In genomic region chr1:37556712-37557196, GRCh38 we compare ENCODE assay signal across 8 cellular contexts. TPM values are rescaled to one million over a fixed set of nuclear protein-coding genes. Genes with fewer than 3 reads are reported as not detected.
DNase-seq lines count a peak whose midpoint lies in the region; ATAC-seq and TF ChIP-seq lines count a peak whose summit lies in the region.

DNALI1 (plus strand) TSS chr1:37556940; CDS start chr1:37556995, 55 bp downstream.

- H3K27ac ChIP-seq in HEK293 (ENCODE audit: extremely low read depth, low read depth, low read length) (no peak within 1 kb of the TSS), duodenal mucosa (ENCODE audit: low read depth, low read length) (peak within 1 kb of the TSS; percentile 14), layer of hippocampus (ENCODE audit: low read depth, low read length) (peak within 1 kb of the TSS; percentile 5)

- peak within 1 kb of the TSS; percentile 36 to 63 for H3K9ac ChIP-seq in duodenal mucosa (ENCODE audit: low read depth in 1 of 2, low read length in 2 of 2)

- peaks cover 0 to 18% of the 10 kb centered on the region in 2 experiments; a peak in 2 of 3 replicates for H3K36me3 ChIP-seq in HEK293 (ENCODE audit: control insufficient read depth in 2 of 2, insufficient read depth in 1 of 2, low read length in 2 of 2)
- H3K36me3 ChIP-seq in duodenal mucosa (ENCODE audit: control insufficient read depth in 1 of 2, insufficient read depth in 2 of 2, low read length in 2 of 2): peaks cover 0 to 4% of the 10 kb centered on the region in 2 donors

- POLR2A ChIA-PET in HEK293 (lab: Yijun Ruan, JAX): interaction anchor here (0.6 to 0.8 kb wide), 2 partner anchors 39 to 407 kb away, joined by 3 to 7 read pairs; partner anchors contain the start of gene GNL2

- H3K27me3 ChIP-seq in duodenal mucosa (ENCODE audit: control insufficient read depth in 1 of 2, insufficient read depth in 2 of 2, low read length in 2 of 2) (no peaks in the 10 kb centered on the region), layer of hippocampus (ENCODE audit: control insufficient read depth, insufficient read depth, low read length) (no peaks in the 10 kb centered on the region)

- CTCF ChIA-PET in HEK293 (lab: Yijun Ruan, JAX): interaction anchor here (0.6 to 1.3 kb wide), 2 partner anchors 41 to 126 kb away, joined by 3 to 5 read pairs; no protein-coding TSS in a partner anchor

- H3K4me3 ChIP-seq in HEK293 (ENCODE audit: low read depth, low read length): peak within 1 kb of the TSS; percentile 2
- peak within 1 kb of the TSS; percentile 62 to 65 for H3K4me3 ChIP-seq in duodenal mucosa (ENCODE audit: low read depth in 1 of 2, low read length in 2 of 2)

- H3K4me1 ChIP-seq in HEK293 (ENCODE audit: control insufficient read depth, insufficient read depth, low read length) (peaks cover 4% of the 10 kb centered on the region; the same call in 1 of the 2 replicates), duodenal mucosa (ENCODE audit: control insufficient read depth in 1 of 2, insufficient read depth in 2 of 2, low read length in 2 of 2) (peaks cover 20 to 22% of the 10 kb centered on the region in 2 donors)

- H3K9me3 ChIP-seq in HEK293 (ENCODE audit: control insufficient read depth, insufficient read depth, low read depth, low read length) (no peaks in the 10 kb centered on the region), duodenal mucosa (ENCODE audit: control insufficient read depth in 1 of 2, low read length in 2 of 2) (no peaks in the 10 kb centered on the region)

- no peak for ATAC-seq in HG03521 (IDR thresholded peaks at IDR 0.05; ENCODE audit: unreplicated experiment)

- peak; percentile 94 for DNase-seq in AG20443 (ENCODE audit: low spot score)
- DNase-seq in RPMI7951 (ENCODE audit: low read depth): peak; percentile 86
- peak; percentile 5 to 28 for DNase-seq in stimulated activated CD8-positive, alpha-beta memory T cell treated with anti-CD3 and anti-CD28 coated beads, Interleukin-2, amount 100 ng/mL, for 48 hours (ENCODE audit: low read depth in 2 of 2)
- no peak for DNase-seq in stimulated activated CD4-positive, alpha-beta T cell treated with anti-CD3 and anti-CD28 coated beads, Interleukin-4, amount 100 ng/mL, for 1 hour

- TF ChIP-seq CTCF in HEK293 (tag by site-specific recombination; IDR thresholded peaks at IDR 0.05): no peak

TF ChIP-seq in HEK293, 187 proteins besides CTCF, POLR2A, EP300 and RAD21:
- peak; percentile 94 for TF ChIP-seq ZFHX2 (tag by site-specific recombination; conservative IDR thresholded peaks at IDR 0.05)
- TF ChIP-seq SCRT1 (tag by site-specific recombination; IDR thresholded peaks at IDR 0.05; ENCODE audit: borderline replicate concordance): no peak
- TF ChIP-seq EGR2 (tag by site-specific recombination; IDR thresholded peaks at IDR 0.05; ENCODE audit: low read depth): peak; percentile 94
- TF ChIP-seq SP3 (tag by site-specific recombination; IDR thresholded peaks at IDR 0.05): peak; percentile 29; the same call in 1 of the 2 replicates
- TF ChIP-seq PRDM4 (tag by site-specific recombination; IDR thresholded peaks at IDR 0.05): peak; percentile 58; the same call in 1 of the 2 replicates
- TF ChIP-seq ZNF202 (tag by site-specific recombination; IDR thresholded peaks at IDR 0.05; ENCODE audit: borderline replicate concordance): no peak
- peak; percentile 50; the same call in 1 of the 2 replicates for TF ChIP-seq IKZF3 (tag by site-specific recombination; IDR thresholded peaks at IDR 0.05)
- 0 out of 2 replicates have a peak, but pooled peaks have one; percentile 12 for TF ChIP-seq KLF9 (tag by site-specific recombination; IDR thresholded peaks at IDR 0.05; ENCODE audit: low read depth)
- TF ChIP-seq PATZ1 (tag by site-specific recombination; IDR thresholded peaks at IDR 0.05): peak; percentile 42
- TF ChIP-seq ZNF169 (tag by site-specific recombination; IDR thresholded peaks at IDR 0.05): no peak
- no peak for TF ChIP-seq ZNF792 (tag by site-specific recombination; IDR thresholded peaks at IDR 0.05)
- no peak for TF ChIP-seq ZNF416 (tag by site-specific recombination; IDR thresholded peaks at IDR 0.05)
- no peak for TF ChIP-seq ZNF639 (tag by site-specific recombination; IDR thresholded peaks at IDR 0.05)
- TF ChIP-seq ZNF549 (tag by site-specific recombination; IDR thresholded peaks at IDR 0.05): no peak
- TF ChIP-seq KLF1 (tag by site-specific recombination; IDR thresholded peaks at IDR 0.05): no peak
- no peak for TF ChIP-seq ZNF626 (tag by site-specific recombination; IDR thresholded peaks at IDR 0.05)
- peak; percentile 40 for TF ChIP-seq SP2 (tag by site-specific recombination; IDR thresholded peaks at IDR 0.05)
- TF ChIP-seq ZNF266 (tag by site-specific recombination; IDR thresholded peaks at IDR 0.05; ENCODE audit: low read depth): no peak
- TF ChIP-seq ZNF26 (tag by site-specific recombination; IDR thresholded peaks at IDR 0.05): no peak
- TF ChIP-seq HOXC10 (CRISPR knock-in tag; IDR thresholded peaks at IDR 0.05): no peak
- TF ChIP-seq ZNF623 (tag by site-specific recombination; IDR thresholded peaks at IDR 0.05): no peak
TF ChIP-seq in HEK293: peak in this region for 8.

RNA-seq across cellular contexts. Expression of gene DNALI1, which starts in this region (rescaled TPM):
- 5.7 and 5.9 TPM in 2 replicates for total RNA-seq in RPMI7951 (2014; rRNA removed; shearing (Covaris generic))
